Comparison of ENCODE assay signal across 15 cellular contexts in the genomic region with DNA sequence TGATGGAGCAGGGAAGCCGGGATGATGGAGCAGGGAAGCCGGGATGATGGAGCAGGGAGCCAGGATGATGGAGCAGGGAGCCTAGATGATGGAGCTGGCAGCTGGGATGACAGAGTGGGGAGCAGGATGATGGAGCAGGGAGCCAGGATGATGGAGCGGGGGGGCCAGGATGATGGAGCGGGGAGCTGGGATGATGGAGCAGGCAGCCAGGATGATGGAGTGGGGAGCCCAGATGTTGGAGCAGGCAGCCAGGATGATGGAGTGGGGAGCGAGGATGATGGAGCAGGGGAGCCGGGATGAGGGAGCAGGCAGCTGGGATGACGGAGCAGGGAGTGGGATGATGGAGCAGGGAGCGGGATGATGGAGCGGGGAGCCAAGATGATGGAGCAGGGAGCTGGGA. TPM values are rescaled to one million over a fixed set of nuclear protein-coding genes. Genes with fewer than 3 reads are reported as not detected.
A peak's percentile ranks its signal among the peaks of the same experiment; 100 is the strongest.
DNase-seq lines count a peak whose midpoint lies in the region; ATAC-seq and TF ChIP-seq lines count a peak whose summit lies in the region.
"Had no signal": no experiment of that assay in that cellular context is flagged by ENCODE, and none has a peak within 500 bp of the region (broad histone marks: within the 10 kb centered on the region; RNA-seq: fewer than 3 reads in every experiment).

No MANE protein-coding gene starts in this region.

- no peak for DNase-seq in activated CD4-positive, alpha-beta T cell treated with anti-CD3 and anti-CD28 coated beads, Interleukin-2, amount 10 ng/mL, durations not matched to agents 24 days and 14 days
- DNase-seq in activated CD4-positive, alpha-beta T cell treated with anti-CD3 and anti-CD28 coated beads for 4 hours, result no peak
- DNase-seq in SJSA1 (ENCODE audit: low read depth in 1 of 2, low spot score in 2 of 2) (no peak), endothelial cell (ENCODE audit: low spot score) (no peak), gastrocnemius medialis (no peak), ACHN (no peak), NCI-H82 treated with DMSO at 0.1 percent for 48 hours (lab: John Stamatoyannopoulos, UW; ENCODE audit: unreplicated experiment) (no peak), NCI-H748 treated with DMSO at 0.1 percent for 48 hours (lab: John Stamatoyannopoulos, UW) (no peak)
- DNase-seq: GOT3, heart left ventricle, MM.1S, NCI-H2227 treated with DMSO at 0.1 percent for 48 hours, OCI-M1, spleen, uterus had no signal

- TF ChIP-seq CTCF in endothelial cell (IDR thresholded peaks at IDR 0.05; ENCODE audit: unreplicated experiment) (no peak), gastrocnemius medialis (IDR thresholded peaks at IDR 0.05 in 4 of 5, conservative IDR thresholded peaks at IDR 0.05 in 1 of 5) (no peak)

- no peak for ATAC-seq in gastrocnemius medialis
- ATAC-seq: heart left ventricle had no signal

- H3K27me3 ChIP-seq in SJSA1 (replicated peaks) (no peaks in the 10 kb centered on the region), gastrocnemius medialis (no peaks in the 10 kb centered on the region)
- H3K27me3 ChIP-seq: heart left ventricle, spleen, uterus had no signal

- peak overlapping the region; percentile 87 for H3K27ac Mint-ChIP-seq in activated CD4-positive, alpha-beta T cell treated with anti-CD3 and anti-CD28 coated beads, Interleukin-2, amount 10 ng/mL, durations not matched to agents 24 days and 14 days
- H3K27ac Mint-ChIP-seq in endothelial cell (ENCODE audit: unreplicated experiment), result peak overlapping the region; percentile 54

- intact Hi-C loops in activated CD4-positive, alpha-beta T cell treated with anti-CD3 and anti-CD28 coated beads, Interleukin-2, amount 10 ng/mL, durations not matched to agents 24 days and 14 days (cut with micrococcal nuclease), result no loop called here
- intact Hi-C loops in gastrocnemius medialis (cut with DNase I; ENCODE audit: low total_unique reads), result no loop called here

- H3K9me3 ChIP-seq in SJSA1 (replicated peaks), result no peaks in the 10 kb centered on the region
- no peaks in the 10 kb centered on the region for H3K9me3 ChIP-seq in gastrocnemius medialis
- H3K9me3 ChIP-seq: heart left ventricle, uterus had no signal

- peaks cover 29% of the 10 kb centered on the region for H3K36me3 Mint-ChIP-seq in activated CD4-positive, alpha-beta T cell treated with anti-CD3 and anti-CD28 coated beads, Interleukin-2, amount 10 ng/mL, durations not matched to agents 24 days and 14 days (ENCODE audit: low read depth)
- peaks cover 12% of the 10 kb centered on the region for H3K36me3 Mint-ChIP-seq in endothelial cell (ENCODE audit: low read depth, unreplicated experiment)

- H3K4me1 ChIP-seq in SJSA1 (replicated peaks) (peaks cover 59% of the 10 kb centered on the region), gastrocnemius medialis (peaks cover 71 to 76% of the 10 kb centered on the region in 2 donors)
- H3K4me1 ChIP-seq: uterus had no signal

- H3K9me3 Mint-ChIP-seq in activated CD4-positive, alpha-beta T cell treated with anti-CD3 and anti-CD28 coated beads, Interleukin-2, amount 10 ng/mL, durations not matched to agents 24 days and 14 days, result peaks cover 10% of the 10 kb centered on the region
- H3K9me3 Mint-ChIP-seq in endothelial cell (ENCODE audit: unreplicated experiment), result no peaks in the 10 kb centered on the region

- no peak for TF ChIP-seq POLR2A in gastrocnemius medialis (IDR thresholded peaks at IDR 0.05)

- in situ Hi-C loops in gastrocnemius medialis (cut with MboI; ENCODE audit: low sequenced_read_pairs in 4 of 4), result no loop called here
- in situ Hi-C loops in ACHN (cut with HindIII; ENCODE audit: low pct_ligation_motif_present, low pct_unique_long_range_greater_than_20kb, low sequenced_read_pairs), result no loop called here

- peak overlapping the region; percentile 90 for H3K27ac ChIP-seq in SJSA1
- H3K27ac ChIP-seq in gastrocnemius medialis, result peak overlapping the region; percentile 0 to 77 (median 18)
- H3K27ac ChIP-seq: uterus had no signal

- H3K4me3 Mint-ChIP-seq in activated CD4-positive, alpha-beta T cell treated with anti-CD3 and anti-CD28 coated beads, Interleukin-2, amount 10 ng/mL, durations not matched to agents 24 days and 14 days, result no peak overlapping the region
- no peak overlapping the region for H3K4me3 Mint-ChIP-seq in endothelial cell (ENCODE audit: unreplicated experiment)

- no peaks in the 10 kb centered on the region for H3K27me3 Mint-ChIP-seq in activated CD4-positive, alpha-beta T cell treated with anti-CD3 and anti-CD28 coated beads, Interleukin-2, amount 10 ng/mL, durations not matched to agents 24 days and 14 days
- H3K27me3 Mint-ChIP-seq in endothelial cell (ENCODE audit: unreplicated experiment), result peaks cover 12% of the 10 kb centered on the region

- H3K4me3 ChIP-seq in SJSA1 (no peak overlapping the region), gastrocnemius medialis (no peak overlapping the region)
- H3K4me3 ChIP-seq: heart left ventricle, spleen, uterus had no signal

- H3K4me1 Mint-ChIP-seq in activated CD4-positive, alpha-beta T cell treated with anti-CD3 and anti-CD28 coated beads, Interleukin-2, amount 10 ng/mL, durations not matched to agents 24 days and 14 days, result peaks cover 58% of the 10 kb centered on the region
- H3K4me1 Mint-ChIP-seq in endothelial cell (ENCODE audit: unreplicated experiment), result peaks cover 10% of the 10 kb centered on the region

- no peaks in the 10 kb centered on the region for H3K36me3 ChIP-seq in SJSA1
- H3K36me3 ChIP-seq in gastrocnemius medialis, result no peaks in the 10 kb centered on the region
- H3K36me3 ChIP-seq: uterus had no signal

RNA-seq across cellular contexts. Expression of a gene that starts 16.0 kb away (rescaled TPM):
- 68.5 and 72.4 TPM in 2 replicates for total RNA-seq in activated CD4-positive, alpha-beta T cell treated with anti-CD3 and anti-CD28 coated beads, Interleukin-2, amount 10 ng/mL, durations not matched to agents 24 days and 14 days
- 54.6 and 62.5 TPM in 2 replicates for total RNA-seq in SJSA1 (2014; rRNA removed; shearing (Covaris generic))
- total RNA-seq in endothelial cell (ENCODE audit: unreplicated experiment) (74.8 TPM), gastrocnemius medialis (100 to 1,000 TPM in 1 of 4 donors, 10 to 100 TPM in 3; 73.7 to 106 (median 78.3) TPM)
